Comparison of ENCODE assay signal across 9 cellular contexts in the genomic region with DNA sequence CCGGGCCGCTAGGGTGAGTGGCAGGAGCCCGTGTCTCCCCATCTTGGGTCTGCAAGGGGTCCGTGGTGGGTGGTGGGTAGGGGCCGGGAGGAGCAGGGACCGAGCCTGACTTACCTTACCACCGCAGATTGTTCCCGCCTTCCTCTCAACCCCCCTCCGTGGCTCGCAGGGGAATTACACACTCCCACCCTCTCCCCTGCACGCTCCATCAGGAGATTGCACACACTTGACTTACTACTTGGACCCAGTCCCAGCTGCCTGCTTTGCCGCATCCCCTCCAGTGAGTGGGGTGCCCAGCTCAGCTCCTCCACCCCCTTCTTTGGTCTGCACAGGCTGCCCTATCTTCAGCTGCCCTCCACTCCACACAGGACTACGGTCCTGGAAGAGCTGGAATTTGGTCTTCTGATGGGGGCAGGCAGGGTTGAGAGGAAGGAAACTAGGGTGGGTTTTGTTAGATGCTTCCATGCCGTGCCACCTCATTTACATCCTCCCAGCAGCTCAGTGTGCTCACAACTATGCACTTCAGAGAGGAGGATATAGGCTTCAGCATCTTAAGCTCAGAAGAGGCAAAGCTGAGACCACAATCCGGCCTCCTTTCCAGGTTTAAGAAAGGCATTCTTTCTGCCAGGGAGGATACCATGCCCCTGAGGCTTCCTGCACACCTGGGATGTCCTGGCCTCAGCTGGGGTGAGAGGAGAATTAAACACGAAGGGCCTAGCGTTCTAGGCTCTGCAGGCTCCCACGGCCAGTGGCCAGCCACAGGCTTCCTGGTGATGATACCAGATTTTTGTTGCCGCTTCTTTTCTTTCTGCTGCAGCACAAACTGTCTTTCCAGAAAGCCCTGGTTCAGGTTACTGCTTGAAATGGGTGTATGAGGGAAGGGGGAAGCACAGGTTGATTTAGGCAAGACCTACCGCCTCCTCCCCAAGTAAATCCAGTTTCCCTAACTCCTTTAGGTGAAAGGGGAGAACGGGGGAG. TPM values are rescaled to one million over a fixed set of nuclear protein-coding genes. Genes with fewer than 3 reads are reported as not detected.
DNase-seq lines count a peak whose midpoint lies in the region; ATAC-seq and TF ChIP-seq lines count a peak whose summit lies in the region.
"Had no signal": no experiment of that assay in that cellular context is flagged by ENCODE, and none has a peak within 500 bp of the region (broad histone marks: within the 10 kb centered on the region; RNA-seq: fewer than 3 reads in every experiment).

No MANE protein-coding gene starts in this region.

- DNase-seq in GM23338 (ENCODE audit: low spot score), result peak; percentile 33
- peak; percentile 69 for DNase-seq in NCI-H748 (lab: John Stamatoyannopoulos, UW; ENCODE audit: unreplicated experiment)
- DNase-seq in endodermal cell, result peak; percentile 74
- no peak for DNase-seq in prostate gland (ENCODE audit: low spot score)
- DNase-seq in posterior vena cava (ENCODE audit: low spot score), result no peak
- no peak for DNase-seq in NAMALWA (ENCODE audit: low spot score)
- DNase-seq in activated CD4-positive, CD25-positive, alpha-beta regulatory T cell (lab: John Stamatoyannopoulos, UW), result no peak

- peaks cover 36% of the 10 kb centered on the region for H3K27me3 ChIP-seq in GM23338 (ENCODE audit: insufficient read depth)
- H3K27me3 ChIP-seq in endodermal cell (ENCODE audit: control insufficient read depth, insufficient read depth, low read length, poor library complexity, severe bottlenecking), result peaks cover 43% of the 10 kb centered on the region
- H3K27me3 ChIP-seq in prostate gland (replicated peaks; ENCODE audit: insufficient read depth), result no peaks in the 10 kb centered on the region

- H2AFZ ChIP-seq in GM23338, result 0 out of 2 replicates have a peak overlapping the region, but pooled peaks have one; percentile 56

- no peak overlapping the region for H3K9ac ChIP-seq in endodermal cell (ENCODE audit: extremely low read depth, low read length, poor library complexity, severe bottlenecking)

- H3K9me3 ChIP-seq in endodermal cell (ENCODE audit: control insufficient read depth, low read length), result no peaks in the 10 kb centered on the region
- H3K9me3 ChIP-seq in prostate gland, result no peaks in the 10 kb centered on the region

- no peaks in the 10 kb centered on the region; the same call in 1 of the 2 replicates for H4K20me1 ChIP-seq in GM23338 (replicated peaks; ENCODE audit: insufficient read depth)

- H3K4me3 Mint-ChIP-seq in GM23338 (peak overlapping the region; percentile 70), endodermal cell (peak overlapping the region; percentile 62)

- no peak for TF ChIP-seq POLR2A in prostate gland (IDR thresholded peaks at IDR 0.05)

- no peaks in the 10 kb centered on the region; the same call in 2 of the 3 replicates for H3K9me3 Mint-ChIP-seq in GM23338
- H3K9me3 Mint-ChIP-seq in endodermal cell, result no peaks in the 10 kb centered on the region

- H3F3A ChIP-seq in GM23338 (replicated peaks; ENCODE audit: low read depth), result peaks cover 16% of the 10 kb centered on the region; the same call in 1 of the 2 replicates

- no peaks in the 10 kb centered on the region for H3K36me3 ChIP-seq in GM23338 (ENCODE audit: insufficient read depth)
- H3K36me3 ChIP-seq in endodermal cell (ENCODE audit: control insufficient read depth, insufficient read depth, low read length), result no peaks in the 10 kb centered on the region
- H3K36me3 ChIP-seq in prostate gland, result no peaks in the 10 kb centered on the region

- H3K4me3 ChIP-seq in GM23338 (peak overlapping the region; percentile 82), endodermal cell (ENCODE audit: low read length) (no peak overlapping the region), prostate gland (peak overlapping the region; percentile 55 to 64)

- ATAC-seq in GM23338, result no peak
- ATAC-seq in HG03342 (IDR thresholded peaks at IDR 0.05; ENCODE audit: unreplicated experiment), result no peak
- ATAC-seq: HCT116 had no signal

- H3K27me3 Mint-ChIP-seq in GM23338 (ENCODE audit: insufficient read depth, low read depth, poor library complexity) (peaks cover 23% of the 10 kb centered on the region), endodermal cell (ENCODE audit: insufficient read depth) (peaks cover 47% of the 10 kb centered on the region)

- H3K4me1 ChIP-seq in GM23338 (ENCODE audit: insufficient read depth), result peaks cover 28% of the 10 kb centered on the region
- peaks cover 19% of the 10 kb centered on the region for H3K4me1 ChIP-seq in endodermal cell (ENCODE audit: control insufficient read depth, insufficient read depth, low read length)
- H3K4me1 ChIP-seq in prostate gland (replicated peaks), result no peaks in the 10 kb centered on the region

- no peaks in the 10 kb centered on the region for H3K9me2 ChIP-seq in GM23338 (ENCODE audit: insufficient read depth)

- intact Hi-C loops in prostate gland (cut with DNase I), result no loop called here
- intact Hi-C loops in posterior vena cava (cut with DNase I), result no loop called here

- peak overlapping the region; percentile 95 for H3K4me2 ChIP-seq in GM23338

- H3K79me2 ChIP-seq in GM23338 (replicated peaks; ENCODE audit: insufficient read depth), result no peaks in the 10 kb centered on the region

- H3K27ac ChIP-seq in GM23338 (ENCODE audit: low read depth), result no peak overlapping the region
- H3K27ac ChIP-seq in endodermal cell (ENCODE audit: low read depth, low read length), result no peak overlapping the region
- no peak overlapping the region for H3K27ac ChIP-seq in prostate gland

- H3K4me1 Mint-ChIP-seq in GM23338, result peaks cover 46% of the 10 kb centered on the region
- H3K4me1 Mint-ChIP-seq in endodermal cell, result peaks cover 42% of the 10 kb centered on the region

- TF ChIP-seq CTCF in GM23338 (conservative IDR thresholded peaks at IDR 0.05; ENCODE audit: low read depth in 2 of 2) (no peak; a peak in 1 of 4 replicates), endodermal cell (conservative IDR thresholded peaks at IDR 0.05) (peak; percentile 35), prostate gland (IDR thresholded peaks at IDR 0.05) (no peak)

- H3K27ac Mint-ChIP-seq in GM23338, result no peak overlapping the region
- no peak overlapping the region for H3K27ac Mint-ChIP-seq in endodermal cell

- no peaks in the 10 kb centered on the region; the same call in 2 of the 3 replicates for H3K36me3 Mint-ChIP-seq in GM23338 (ENCODE audit: low read depth)
- H3K36me3 Mint-ChIP-seq in endodermal cell (ENCODE audit: low read depth), result no peaks in the 10 kb centered on the region

- WGBS in endodermal cell (ENCODE audit: insufficient coverage in 1 of 2, insufficient read length in 1 of 2), 2 experiments, result 20 to 54% methylated on average over 2 to 20 of the region's 21 CpGs
- 51% methylated on average over 21 of the region's 21 CpGs for WGBS in prostate gland

TF ChIP-seq in GM23338, 12 proteins besides CTCF, POLR2A, EP300 and RAD21 (continues in another document):
- TF ChIP-seq STAT1 (IDR thresholded peaks at IDR 0.05; ENCODE audit: unreplicated experiment) (no peak), ZNF114 (CRISPR knock-in tag; IDR thresholded peaks at IDR 0.05) (no peak), CREB1 (CRISPR knock-in tag; IDR thresholded peaks at IDR 0.05; ENCODE audit: low read depth) (no peak), REST (IDR thresholded peaks at IDR 0.05; ENCODE audit: unreplicated experiment) (no peak)

RNA-seq across cellular contexts. Expression of gene KCNC4, which starts 2.3 kb away (rescaled TPM):
- 10.5 and 10.7 TPM in 2 replicates for total RNA-seq in GM23338 (2014; rRNA removed; shearing (Covaris generic))
- polyA plus RNA-seq in GM23338 (2016; fragmentation: Nextera tagmentation; extraction: Ambion mirVana), result 3.4 and 3.5 TPM in 2 replicates
- total RNA-seq in endodermal cell, result 10 to 100 TPM in 1 of 2 donors, 1 to 10 TPM in 1; 7.6 to 10.2 TPM
- polyA plus RNA-seq in endodermal cell (2013, experiment 1 of 2), result 5.3 TPM
- 4.8 TPM for polyA plus RNA-seq in endodermal cell (2013, experiment 2 of 2)
- total RNA-seq in prostate gland, result 10 to 100 TPM in 1 of 2 donors, 1 to 10 TPM in 1; 4.7 to 23.9 TPM
- total RNA-seq in posterior vena cava, result 10 to 100 TPM in 1 of 2 donors, 1 to 10 TPM in 1; 9.3 to 15.5 TPM

Comparison
In these comparisons a context has a peak if more than half of its experiments do, and no peak if none do; other contexts are left out.
1. DNase-seq: peak in GM23338 (single experiment), NCI-H748 (single experiment) and endodermal cell (single experiment); none in prostate gland (single experiment), posterior vena cava (single experiment), NAMALWA (single experiment) and activated CD4-positive, CD25-positive, alpha-beta regulatory T cell (0 of 4).